ENCODE assay signal across 11 cellular contexts in genomic region chr3:25156526-25157075, GRCh38.
DNase-seq lines count a peak whose midpoint lies in the region; ATAC-seq, FAIRE-seq and TF ChIP-seq lines count a peak whose summit lies in the region.
"Had no signal": no experiment of that assay in that cellular context is flagged by ENCODE, and none has a peak within 500 bp of the region (broad histone marks: within the 10 kb centered on the region; RNA-seq: fewer than 3 reads in every experiment).

No MANE protein-coding gene starts in this region.

- H3K27me3 ChIP-seq in right lobe of liver: no peaks in the 10 kb centered on the region
- no peaks in the 10 kb centered on the region for H3K27me3 ChIP-seq in HepG2 (ENCODE audit: control insufficient read depth in 1 of 2, insufficient read depth in 2 of 2, low read length in 2 of 2)
- no peaks in the 10 kb centered on the region for H3K27me3 ChIP-seq in endothelial cell of umbilical vein (ENCODE audit: control insufficient read depth in 2 of 2, insufficient read depth in 2 of 2, low read length in 2 of 2)
- H3K27me3 ChIP-seq in mesenchymal stem cell (ENCODE audit: control insufficient read depth in 1 of 2, insufficient read depth in 1 of 2, low read length in 2 of 2): no peaks in the 10 kb centered on the region

- H2AFZ ChIP-seq in HepG2 (ENCODE audit: low read length) (no peak overlapping the region), endothelial cell of umbilical vein (ENCODE audit: low read depth, low read length) (no peak overlapping the region), mesenchymal stem cell (ENCODE audit: low read depth, low read length) (no peak overlapping the region)

- FAIRE-seq in HepG2 (lab: Jason Lieb, UNC) (no peak), endothelial cell of umbilical vein (lab: Jason Lieb, UNC) (peak; percentile 89)
- FAIRE-seq: GM12878 had no signal

- H3K4me1 ChIP-seq in right lobe of liver: no peaks in the 10 kb centered on the region
- no peaks in the 10 kb centered on the region for H3K4me1 ChIP-seq in HepG2 (ENCODE audit: insufficient read depth, low read length)
- H3K4me1 ChIP-seq in endothelial cell of umbilical vein (ENCODE audit: control insufficient read depth, extremely low read depth, insufficient read depth, low read length): peaks cover 23% of the 10 kb centered on the region
- peaks cover 4% of the 10 kb centered on the region for H3K4me1 ChIP-seq in mesenchymal stem cell (ENCODE audit: control insufficient read depth, insufficient read depth, low read depth, low read length)

- no peaks in the 10 kb centered on the region for H3K79me1 ChIP-seq in mesenchymal stem cell (replicated peaks; ENCODE audit: low read length, poor library complexity, severe bottlenecking)

- H3K9me3 ChIP-seq in right lobe of liver: no peaks in the 10 kb centered on the region
- H3K9me3 ChIP-seq in HepG2 (ENCODE audit: low read length): no peaks in the 10 kb centered on the region
- no peaks in the 10 kb centered on the region for H3K9me3 ChIP-seq in endothelial cell of umbilical vein (replicated peaks; ENCODE audit: control insufficient read depth, insufficient read depth, low read length)
- no peaks in the 10 kb centered on the region for H3K9me3 ChIP-seq in mesenchymal stem cell (ENCODE audit: control insufficient read depth, low read length)

- no peak overlapping the region for H3K4ac ChIP-seq in mesenchymal stem cell (ENCODE audit: low read depth in 1 of 2, low read length in 2 of 2)

- TF ChIP-seq EP300 in HepG2 (IDR thresholded peaks at IDR 0.05; ENCODE audit: low read depth in 2 of 2, low read length in 2 of 2) (no peak), HepG2 (CRISPR knock-in tag; IDR thresholded peaks at IDR 0.05; ENCODE audit: borderline replicate concordance) (no peak)

- H4K20me1 ChIP-seq in HepG2 (ENCODE audit: insufficient read depth, low read length): no peaks in the 10 kb centered on the region
- H4K20me1 ChIP-seq in endothelial cell of umbilical vein (replicated peaks; ENCODE audit: control insufficient read depth, extremely low read depth, insufficient read depth, low read length): no peaks in the 10 kb centered on the region

- H2BK15ac ChIP-seq in mesenchymal stem cell (ENCODE audit: low read depth, poor library complexity, severe bottlenecking): no peak overlapping the region

- H3K23ac ChIP-seq in mesenchymal stem cell (ENCODE audit: low read length in 2 of 2): no peak overlapping the region

- intact Hi-C loops in right lobe of liver (cut with DNase I): no loop called here
- intact Hi-C loops in HepG2 (cut with micrococcal nuclease; ENCODE audit: unreplicated experiment): no loop called here
- intact Hi-C loops in endothelial cell of umbilical vein (cut with micrococcal nuclease): no loop called here

- no peak overlapping the region for H3K4me3 ChIP-seq in right lobe of liver
- H3K4me3 ChIP-seq in HepG2 (replicated peaks in 1 of 3; ENCODE audit: insufficient read depth in 1 of 3, low read depth in 2 of 3, low read length in 3 of 3): no peak overlapping the region
- H3K4me3 ChIP-seq in endothelial cell of umbilical vein (replicated peaks in 1 of 3; ENCODE audit: insufficient read depth in 1 of 3, low read depth in 1 of 3, low read length in 3 of 3): no peak overlapping the region
- H3K4me3 ChIP-seq in mesenchymal stem cell (ENCODE audit: insufficient read depth in 1 of 2, low read depth in 1 of 2, low read length in 2 of 2): no peak overlapping the region
- H3K4me3 ChIP-seq: GM12878 had no signal

- in situ Hi-C loops in HepG2 (cut with HindIII; ENCODE audit: extremely low pct_ligation_motif_present, low pct_unique_long_range_greater_than_20kb): no loop called here

- TF ChIP-seq POLR2A in right lobe of liver (IDR thresholded peaks at IDR 0.05) (no peak), HepG2 (IDR thresholded peaks at IDR 0.05; ENCODE audit: insufficient read depth in 1 of 2, low read depth in 2 of 2, low read length in 2 of 2) (no peak), endothelial cell of umbilical vein (IDR thresholded peaks at IDR 0.05; ENCODE audit: low read depth, low read length) (no peak)

- H3K79me2 ChIP-seq in HepG2 (ENCODE audit: insufficient read depth, low read length): no peaks in the 10 kb centered on the region
- H3K79me2 ChIP-seq in endothelial cell of umbilical vein (ENCODE audit: control insufficient read depth, insufficient read depth, low read length): no peaks in the 10 kb centered on the region

- H3K9me1 ChIP-seq in endothelial cell of umbilical vein (replicated peaks; ENCODE audit: control insufficient read depth, extremely low read depth, insufficient read depth, low read length): no peaks in the 10 kb centered on the region

- WGBS in right lobe of liver (ENCODE audit: insufficient coverage, low coverage, low lambda C conversion rate, missing lambda C conversion rate): 34% methylated on average over 5 of the region's 5 CpGs
- 16% methylated on average over 5 of the region's 5 CpGs for WGBS in HepG2 (ENCODE audit: low lambda C conversion rate)
- 4% methylated on average over 4 of the region's 5 CpGs for WGBS in mesenchymal stem cell

- H3K4me2 ChIP-seq in HepG2 (ENCODE audit: low read depth, low read length) (no peak overlapping the region), endothelial cell of umbilical vein (ENCODE audit: insufficient read depth, low read length) (peak overlapping the region; percentile 64), mesenchymal stem cell (ENCODE audit: low read length, poor library complexity, severe bottlenecking) (no peak overlapping the region)
- H3K4me2 ChIP-seq: KMS-11 had no signal

- no peak overlapping the region for H2AK5ac ChIP-seq in mesenchymal stem cell (ENCODE audit: low read length, severe bottlenecking)

- DNase-seq in right lobe of liver: no peak
- DNase-seq in HepG2 (ENCODE audit: low spot score): no peak
- peak; percentile 77 for DNase-seq in endothelial cell of umbilical vein (ENCODE audit: low read depth, low spot score)
- peak; percentile 84 for DNase-seq in mesenchymal stem cell
- no peak for DNase-seq in GM10248 (ENCODE audit: extremely low spot score)
- DNase-seq: erythroblast had no signal

- POLR2A ChIA-PET in HepG2 (lab: Yijun Ruan, JAX) (no interaction called here), endothelial cell of umbilical vein (lab: Charles Lee) (interaction anchor here (0.7 kb wide), 1 partner anchor 50 kb away, joined by 6 read pairs; no protein-coding TSS in a partner anchor), GM10248 (lab: Yijun Ruan, JAX) (no interaction called here)

- ATAC-seq in right lobe of liver: peak; percentile 32 to 72 (median 54)
- ATAC-seq in HepG2: no peak
- ATAC-seq in GM19452 (IDR thresholded peaks at IDR 0.05; ENCODE audit: unreplicated experiment): no peak
- no peak for ATAC-seq in GM21367 (IDR thresholded peaks at IDR 0.05; ENCODE audit: unreplicated experiment)
- no peak for ATAC-seq in HG02970 (IDR thresholded peaks at IDR 0.05; ENCODE audit: low FRiP score, unreplicated experiment)
- ATAC-seq: GM12878 had no signal

- no peak overlapping the region for H3K27ac ChIP-seq in right lobe of liver
- H3K27ac ChIP-seq in HepG2 (ENCODE audit: extremely low read length, insufficient read depth, low read length): no peak overlapping the region
- H3K27ac ChIP-seq in endothelial cell of umbilical vein (ENCODE audit: insufficient read depth, low read depth, low read length): peak overlapping the region; percentile 65
- H3K27ac ChIP-seq in mesenchymal stem cell (ENCODE audit: low read length, poor library complexity, severe bottlenecking): peak overlapping the region; percentile 96
- H3K27ac ChIP-seq: KMS-11 had no signal

- no peak overlapping the region for H3K18ac ChIP-seq in mesenchymal stem cell (ENCODE audit: low read depth in 1 of 2, low read length in 2 of 2)

- no peak overlapping the region for H2BK5ac ChIP-seq in mesenchymal stem cell (ENCODE audit: low read depth, low read length, poor library complexity, severe bottlenecking)

- TF ChIP-seq CTCF in right lobe of liver (IDR thresholded peaks at IDR 0.05) (no peak), HepG2 (CRISPR knock-in tag; IDR thresholded peaks at IDR 0.05) (no peak), endothelial cell of umbilical vein (IDR thresholded peaks at IDR 0.05; ENCODE audit: extremely low read depth in 1 of 2, insufficient read depth in 1 of 2, low read depth in 1 of 2, low read length in 2 of 2) (no peak), GM10248 (IDR thresholded peaks at IDR 0.05; ENCODE audit: control extremely low read depth, extremely low read depth, low read depth, missing control alignments) (no peak)

- no peak overlapping the region for H2BK120ac ChIP-seq in mesenchymal stem cell (ENCODE audit: low read depth, low read length)

- H2BK12ac ChIP-seq in mesenchymal stem cell (ENCODE audit: low read length in 2 of 2): no peak overlapping the region

- no peak overlapping the region for H3K9ac ChIP-seq in HepG2 (ENCODE audit: insufficient read depth, low read depth, low read length)
- H3K9ac ChIP-seq in endothelial cell of umbilical vein (replicated peaks; ENCODE audit: extremely low read depth, insufficient read depth, low read length): peak overlapping the region; percentile 60
- H3K9ac ChIP-seq in mesenchymal stem cell (ENCODE audit: low read length): peak overlapping the region; percentile 37
- H3K9ac ChIP-seq: KMS-11 had no signal

- no peak overlapping the region for H4K8ac ChIP-seq in mesenchymal stem cell (ENCODE audit: low read length)

- H3K36me3 ChIP-seq in right lobe of liver (no peaks in the 10 kb centered on the region), HepG2 (replicated peaks in 1 of 2; ENCODE audit: control insufficient read depth in 1 of 2, insufficient read depth in 2 of 2, low read length in 2 of 2) (no peaks in the 10 kb centered on the region), endothelial cell of umbilical vein (ENCODE audit: control insufficient read depth in 2 of 2, extremely low read depth in 1 of 2, insufficient read depth in 2 of 2, low read length in 2 of 2) (no peaks in the 10 kb centered on the region), mesenchymal stem cell (ENCODE audit: control insufficient read depth in 1 of 2, insufficient read depth in 2 of 2, low read depth in 1 of 2, low read length in 2 of 2) (no peaks in the 10 kb centered on the region)

- CTCF ChIA-PET in HepG2 (lab: Yijun Ruan, JAX; ENCODE audit: low intra/inter-chr PET ratio, low total read pairs) (no interaction called here), endothelial cell of umbilical vein (lab: Charles Lee) (interaction anchor here (1.0 to 1.3 kb wide), 3 partner anchors 12 to 437 kb away, joined by 3 to 4 read pairs (median 3); no protein-coding TSS in a partner anchor), GM10248 (lab: Yijun Ruan, JAX) (interaction anchor here (1.2 kb wide), 1 partner anchor 50 kb away, joined by 3 read pairs; no protein-coding TSS in a partner anchor)

- H3K14ac ChIP-seq in mesenchymal stem cell (ENCODE audit: low read length in 2 of 2): no peak overlapping the region

- dilution Hi-C loops in endothelial cell of umbilical vein (cut with MboI; ENCODE audit: extremely low pct_ligation_motif_present, low sequenced_read_pairs): no loop called here

- TF ChIP-seq RAD21 in HepG2 (CRISPR knock-in tag; IDR thresholded peaks at IDR 0.05): no peak

- BruUV-seq in HepG2 (replicated peaks; lab: Mats Ljungman, UMichigan): no TSS peak
- no TSS peak for BruUV-seq in endothelial cell of umbilical vein (replicated peaks; lab: Mats Ljungman, UMichigan)

- no peak overlapping the region for H4K91ac ChIP-seq in mesenchymal stem cell (ENCODE audit: low read length)

TF ChIP-seq in endothelial cell of umbilical vein, 7 proteins besides CTCF, POLR2A, EP300 and RAD21 (continues in another document):
- TF ChIP-seq MYC (IDR thresholded peaks at IDR 0.05; ENCODE audit: low read depth, low read length): no peak

Comparison
In these comparisons a context has a peak if more than half of its experiments do, and no peak if none do; other contexts are left out.
1. ATAC-seq: peak in right lobe of liver (4 of 4); none in HepG2 (single experiment), GM19452 (single experiment), GM21367 (single experiment) and HG02970 (single experiment).
2. DNase-seq: peak in endothelial cell of umbilical vein (single experiment) and mesenchymal stem cell (single experiment); none in right lobe of liver (0 of 3), HepG2 (single experiment) and GM10248 (single experiment).
3. H3K27ac ChIP-seq: peak in endothelial cell of umbilical vein (single experiment) and mesenchymal stem cell (single experiment); none in right lobe of liver (0 of 3) and HepG2 (single experiment).